ENCODE assay signal across 35 cellular contexts in genomic region chr1:239785576-239785975, GRCh38.
DNase-seq lines count a peak whose midpoint lies in the region; ATAC-seq, FAIRE-seq and TF ChIP-seq lines count a peak whose summit lies in the region.
"Had no signal": no experiment of that assay in that cellular context is flagged by ENCODE, and none has a peak within 500 bp of the region (broad histone marks: within the 10 kb centered on the region; RNA-seq: fewer than 3 reads in every experiment).

No MANE protein-coding gene starts in this region.

- H3K36me3 Mint-ChIP-seq in brain: no peaks in the 10 kb centered on the region
- H3K36me3 Mint-ChIP-seq: CD14-positive monocyte; CD4-positive, alpha-beta memory T cell; CD4-positive, CD25-positive, alpha-beta regulatory T cell; CD8-positive, alpha-beta T cell had no signal

- H3K27ac Mint-ChIP-seq in brain: peak overlapping the region in 3 of 5 experiments; percentile 18 to 64 (median 28)
- H3K27ac Mint-ChIP-seq: B cell; CD14-positive monocyte; CD4-positive, alpha-beta memory T cell; CD4-positive, alpha-beta T cell; CD4-positive, CD25-positive, alpha-beta regulatory T cell; CD8-positive, alpha-beta memory T cell; CD8-positive, alpha-beta T cell had no signal

- H3K4me1 ChIP-seq in SJCRH30 (peaks cover 14% of the 10 kb centered on the region), body of pancreas (no peaks in the 10 kb centered on the region)
- H3K4me1 ChIP-seq: A549; BE2C; BLaER1; BLaER1 treated with 17β-estradiol and CSF1 and Interleukin-3, amounts not matched to agents 10 nM and 100 nM; Caco-2 had no signal

- H3K27ac ChIP-seq in SJCRH30: peak overlapping the region; percentile 48
- H3K27ac ChIP-seq in body of pancreas: no peak overlapping the region
- H3K27ac ChIP-seq: 22Rv1; A549; BLaER1; BLaER1 treated with 17β-estradiol and CSF1 and Interleukin-3, amounts not matched to agents 10 nM and 100 nM; C4-2B had no signal

- 54 to 56% methylated on average over 1 of the region's 1 CpG for WGBS in body of pancreas, 2 donors

- TF ChIP-seq POLR2A in body of pancreas (IDR thresholded peaks at IDR 0.05): no peak
- no peak for TF ChIP-seq POLR2A in GM12892 (IDR thresholded peaks at IDR 0.05; ENCODE audit: low read depth, low read length)

- H3K9me3 ChIP-seq in SJCRH30 (replicated peaks) (no peaks in the 10 kb centered on the region), body of pancreas (no peaks in the 10 kb centered on the region)
- H3K9me3 ChIP-seq: A549, BE2C, BLaER1, Caco-2 had no signal

- H3K27me3 Mint-ChIP-seq in brain: no peaks in the 10 kb centered on the region
- H3K27me3 Mint-ChIP-seq: B cell; CD4-positive, alpha-beta memory T cell; CD4-positive, alpha-beta T cell; CD4-positive, CD25-positive, alpha-beta regulatory T cell had no signal

- H3K27me3 ChIP-seq in SJCRH30 (no peaks in the 10 kb centered on the region), body of pancreas (no peaks in the 10 kb centered on the region)
- H3K27me3 ChIP-seq: BE2C; BLaER1; BLaER1 treated with 17β-estradiol and CSF1 and Interleukin-3, amounts not matched to agents 10 nM and 100 nM had no signal

- no peaks in the 10 kb centered on the region for H3K36me3 ChIP-seq in SJCRH30
- no peaks in the 10 kb centered on the region for H3K36me3 ChIP-seq in body of pancreas (replicated peaks in 1 of 2; ENCODE audit: insufficient read depth in 1 of 2, low read depth in 2 of 2)
- H3K36me3 ChIP-seq: BE2C; BLaER1; BLaER1 treated with 17β-estradiol and CSF1 and Interleukin-3, amounts not matched to agents 10 nM and 100 nM had no signal

- no peak overlapping the region for H3K4me3 Mint-ChIP-seq in brain
- H3K4me3 Mint-ChIP-seq: B cell; CD14-positive monocyte; CD4-positive, alpha-beta memory T cell; CD4-positive, alpha-beta T cell; CD4-positive, CD25-positive, alpha-beta regulatory T cell; CD8-positive, alpha-beta memory T cell; CD8-positive, alpha-beta T cell had no signal

- H3K9me3 Mint-ChIP-seq in brain: peaks cover 0 to 40% (median 4%) of the 10 kb centered on the region in 5 experiments

- peaks cover 16% of the 10 kb centered on the region for H3K4me1 Mint-ChIP-seq in brain
- H3K4me1 Mint-ChIP-seq: B cell; CD14-positive monocyte; CD4-positive, CD25-positive, alpha-beta regulatory T cell; CD8-positive, alpha-beta memory T cell had no signal

- no peak for DNase-seq in D721Med (ENCODE audit: insufficient read length, low spot score)
- DNase-seq in SJCRH30: peak in 1 of 2 experiments; percentile 69
- peak; percentile 51 for DNase-seq in myocyte (ENCODE audit: low read depth)
- no peak for DNase-seq in NCI-H345 treated with DMSO at 0.1 percent for 48 hours (lab: John Stamatoyannopoulos, UW; ENCODE audit: unreplicated experiment)
- DNase-seq in body of pancreas: no peak
- DNase-seq in amygdala (lab: John Stamatoyannopoulos, UW): no peak
- DNase-seq in GM12892 (ENCODE audit: insufficient read length): no peak
- DNase-seq: 8988T; ACHN; AML-193; BE2C; Caco-2; Calu3; CD4-positive, alpha-beta memory T cell; CD4-positive, alpha-beta T cell; CD4-positive, CD25-positive, alpha-beta regulatory T cell; CD8-positive, alpha-beta memory T cell; CD8-positive, alpha-beta T cell; COR-L47; DMS 273 treated with DMSO at 0.1 percent for 48 hours; DMS153; DMS53; DMS79; DMS79 treated with DMSO at 0.1 percent for 48 hours; DND-41; EL had no signal

- intact Hi-C loops in body of pancreas (cut with DNase I): no loop called here

- H3K4me3 ChIP-seq in SJCRH30 (no peak overlapping the region), body of pancreas (no peak overlapping the region)
- H3K4me3 ChIP-seq: A549; BLaER1; BLaER1 treated with 17β-estradiol and CSF1 and Interleukin-3, amounts not matched to agents 10 nM and 100 nM had no signal

- TF ChIP-seq CTCF in D721Med (IDR thresholded peaks at IDR 0.05; ENCODE audit: insufficient read depth, missing control alignments) (no peak), brain (conservative IDR thresholded peaks at IDR 0.05) (no peak), body of pancreas (IDR thresholded peaks at IDR 0.05) (no peak)

- FAIRE-seq in D721Med (lab: Jason Lieb, UNC): peak; percentile 32
- FAIRE-seq in GM12892 (lab: Jason Lieb, UNC): no peak
- FAIRE-seq: A204.1 had no signal

- no peak for ATAC-seq in body of pancreas
- ATAC-seq: A549; CD8-positive, alpha-beta T cell had no signal
